ENCODE assay signal across 16 cellular contexts in the genomic region with DNA sequence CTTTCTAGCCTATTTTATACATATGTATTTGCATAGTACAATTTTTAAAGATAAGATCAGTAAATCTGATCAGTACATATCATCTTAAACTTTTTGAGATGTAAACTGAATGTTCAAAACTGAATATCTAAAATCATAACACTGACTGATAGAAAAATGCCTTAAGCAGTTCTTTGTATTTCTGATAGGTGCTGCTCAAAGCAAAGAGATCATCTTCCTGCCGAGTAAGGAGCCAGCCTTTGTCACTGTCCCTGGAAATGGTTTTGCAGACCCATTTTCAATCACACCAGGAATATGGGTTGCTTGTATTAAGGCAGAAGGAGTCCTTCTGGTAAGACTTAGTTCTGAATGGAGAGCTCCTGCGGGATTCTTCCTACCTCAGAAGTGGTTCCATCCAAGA.
DNase-seq lines count a peak whose midpoint lies in the region; ATAC-seq, FAIRE-seq and TF ChIP-seq lines count a peak whose summit lies in the region.
"Had no signal": no experiment of that assay in that cellular context is flagged by ENCODE, and none has a peak within 500 bp of the region (broad histone marks: within the 10 kb centered on the region; RNA-seq: fewer than 3 reads in every experiment).

No MANE protein-coding gene starts in this region.

- no peak overlapping the region for H3K23ac ChIP-seq in H9 (ENCODE audit: insufficient read length, low read depth, low read length)
- no peak overlapping the region for H3K23ac ChIP-seq in H1 (ENCODE audit: insufficient read length)

- CTCF ChIA-PET in H1 (lab: Charles Lee; ENCODE audit: partially characterized antibody), result interaction anchor here (0.7 to 1.4 kb wide), 3 partner anchors 94 to 296 kb away, joined by 3 read pairs; no protein-coding TSS in a partner anchor

- H3K36me3 ChIP-seq in H1 (ENCODE audit: control insufficient read depth in 2 of 4, insufficient read depth in 4 of 4, low read length in 3 of 4) (no peaks in the 10 kb centered on the region), osteoblast (ENCODE audit: insufficient read depth, low read length) (no peaks in the 10 kb centered on the region)

- H3K79me2 ChIP-seq in H9 (ENCODE audit: insufficient read depth, low read length) (no peaks in the 10 kb centered on the region), H1 (ENCODE audit: control insufficient read depth in 1 of 2, insufficient read depth in 2 of 2, low read length in 2 of 2) (no peaks in the 10 kb centered on the region), osteoblast (ENCODE audit: insufficient read depth, low read length) (no peaks in the 10 kb centered on the region)

- DNase-seq in H9 (no peak), NCI-H748 (lab: John Stamatoyannopoulos, UW; ENCODE audit: unreplicated experiment) (peak; percentile 53), H1 (ENCODE audit: low read depth in 1 of 2, low spot score in 2 of 2) (no peak), osteoblast (ENCODE audit: insufficient read length, low spot score, missing footprints) (no peak), cortex of kidney (lab: John Stamatoyannopoulos, UW) (no peak)
- DNase-seq: activated CD4-positive, alpha-beta T cell treated with anti-CD3 and anti-CD28 coated beads, Interleukin-2, amount 10 ng/mL, durations not matched to agents 24 days and 14 days; activated T-cell treated with anti-CD3 and anti-CD28 coated beads, Interleukin-2, amount 50 U/mL, for 72 hours; anterior cingulate cortex; CD4-positive, alpha-beta memory T cell; NCI-H2171 had no signal

- H3K27me3 ChIP-seq in H9 (ENCODE audit: insufficient read depth, low read length) (no peaks in the 10 kb centered on the region), H1 (replicated peaks in 1 of 4; ENCODE audit: control insufficient read depth in 3 of 4, extremely low read depth in 1 of 4, insufficient read depth in 3 of 4, low read length in 3 of 4) (no peaks in the 10 kb centered on the region), osteoblast (ENCODE audit: insufficient read depth, low read length) (no peaks in the 10 kb centered on the region)

- H3K4me1 ChIP-seq in H9 (ENCODE audit: insufficient read depth, low read length), result no peaks in the 10 kb centered on the region; the same call in 1 of the 2 replicates
- H3K4me1 ChIP-seq in H1 (replicated peaks in 1 of 4; ENCODE audit: control insufficient read depth in 3 of 4, insufficient read depth in 4 of 4, low read length in 3 of 4), result peaks cover 0 to 9% (median 6%) of the 10 kb centered on the region in 4 experiments; a peak in 3 of 7 replicates
- H3K4me1 ChIP-seq in osteoblast (ENCODE audit: insufficient read depth, low read length), result peaks cover 22% of the 10 kb centered on the region

- TF ChIP-seq EP300 in H1 (IDR thresholded peaks at IDR 0.05; ENCODE audit: borderline replicate concordance in 1 of 2, low read depth in 2 of 2, low read length in 2 of 2), result no peak

- TF ChIP-seq CTCF in H9 (conservative IDR thresholded peaks at IDR 0.05), result peak; percentile 27; the same call in 1 of the 3 replicates
- peak in 2 of 3 experiments; percentile 9 to 20; a peak in 2 of 4 replicates for TF ChIP-seq CTCF in H1 (IDR thresholded peaks at IDR 0.05; ENCODE audit: control extremely low read depth in 1 of 3, insufficient read depth in 1 of 3, low read depth in 1 of 3, low read length in 3 of 3)
- TF ChIP-seq CTCF in osteoblast (IDR thresholded peaks at IDR 0.05; ENCODE audit: extremely low read depth, low read depth, low read length), result peak; percentile 20

- H3K56ac ChIP-seq in H9 (ENCODE audit: insufficient read length, low read depth, low read length) (no peak overlapping the region), H1 (replicated peaks; ENCODE audit: insufficient read length, low read depth, low read length) (no peak overlapping the region)

- no peak overlapping the region for H4K5ac ChIP-seq in H9 (ENCODE audit: insufficient read length, low read depth, low read length)
- H4K5ac ChIP-seq in H1 (ENCODE audit: insufficient read length, low read depth, low read length), result no peak overlapping the region

- H3K18ac ChIP-seq in H9 (ENCODE audit: insufficient read length, low read depth, low read length) (no peak overlapping the region), H1 (ENCODE audit: extremely low read depth, low read length) (no peak overlapping the region)

- H2BK20ac ChIP-seq in H9 (ENCODE audit: low read depth, low read length, poor library complexity, severe bottlenecking) (no peak overlapping the region), H1 (ENCODE audit: low read length) (no peak overlapping the region)

- POLR2A ChIA-PET in H1 (lab: Charles Lee; ENCODE audit: partially characterized antibody), result no interaction called here

- H4K8ac ChIP-seq in H9 (replicated peaks; ENCODE audit: insufficient read length, low read depth, low read length), result no peak overlapping the region
- H4K8ac ChIP-seq in H1 (ENCODE audit: extremely low read depth, insufficient read depth, low read length), result no peak overlapping the region

- H3K9me3 ChIP-seq in H9 (ENCODE audit: control insufficient read depth, low read depth, low read length) (no peaks in the 10 kb centered on the region), H1 (ENCODE audit: insufficient read depth in 2 of 2, low read depth in 1 of 2, low read length in 1 of 2) (no peaks in the 10 kb centered on the region), osteoblast (ENCODE audit: low read depth, low read length) (no peaks in the 10 kb centered on the region)

- no peak overlapping the region for H3K9ac ChIP-seq in H9 (ENCODE audit: extremely low read depth, insufficient read length, low read length)
- H3K9ac ChIP-seq in H1 (replicated peaks in 1 of 4; ENCODE audit: extremely low read depth in 1 of 4, low read depth in 3 of 4, low read length in 3 of 4), result no peak overlapping the region

- H3K4ac ChIP-seq in H9 (ENCODE audit: low read depth, low read length) (no peak overlapping the region), H1 (replicated peaks; ENCODE audit: insufficient read length, low read depth, low read length) (no peak overlapping the region)

- H3K27me3 Mint-ChIP-seq in H9 (ENCODE audit: low read depth), result no peaks in the 10 kb centered on the region
- H3K27me3 Mint-ChIP-seq: CD4-positive, alpha-beta memory T cell had no signal

- no peak overlapping the region for H3T11ph ChIP-seq in H9 (ENCODE audit: low read length)

- H3K4me2 ChIP-seq in H9 (ENCODE audit: insufficient read depth, insufficient read length, low read length), result no peak overlapping the region
- H3K4me2 ChIP-seq in H1 (ENCODE audit: insufficient read depth in 1 of 2, low read depth in 2 of 2, low read length in 2 of 2), result no peak overlapping the region
- no peak overlapping the region for H3K4me2 ChIP-seq in osteoblast (ENCODE audit: insufficient read depth, low read length)

- H4K20me1 ChIP-seq in H9 (ENCODE audit: control insufficient read depth, insufficient read depth, insufficient read length), result no peaks in the 10 kb centered on the region
- no peaks in the 10 kb centered on the region for H4K20me1 ChIP-seq in H1 (replicated peaks in 1 of 2; ENCODE audit: control insufficient read depth in 1 of 2, insufficient read depth in 2 of 2, low read length in 2 of 2)
- H4K20me1 ChIP-seq in osteoblast (ENCODE audit: insufficient read depth, low read length), result no peaks in the 10 kb centered on the region

- TF ChIP-seq RAD21 in H1 (IDR thresholded peaks at IDR 0.05 in 1 of 2, conservative IDR thresholded peaks at IDR 0.05 in 1 of 2; ENCODE audit: low read depth in 2 of 2, low read length in 2 of 2), result peak; percentile 58 to 60

- H2BK5ac ChIP-seq in H9 (ENCODE audit: insufficient read length, low read length) (no peak overlapping the region), H1 (ENCODE audit: low read depth, low read length) (no peak overlapping the region)

- H3K79me1 ChIP-seq in H9 (ENCODE audit: insufficient read depth, low read depth, low read length, poor library complexity, severe bottlenecking) (no peaks in the 10 kb centered on the region), H1 (ENCODE audit: low read depth, low read length) (no peaks in the 10 kb centered on the region)

- no peak overlapping the region for H3K4me3 Mint-ChIP-seq in H9
- H3K4me3 Mint-ChIP-seq: activated CD4-positive, alpha-beta T cell treated with anti-CD3 and anti-CD28 coated beads, Interleukin-2, amount 10 ng/mL, durations not matched to agents 24 days and 14 days; activated T-cell treated with anti-CD3 and anti-CD28 coated beads, Interleukin-2, amount 50 U/mL, for 72 hours; CD4-positive, alpha-beta memory T cell; IgD-negative memory B cell; nephron; T-helper 1 cell treated with Interleukin-12 subunit alpha and Interleukin-12 subunit beta and Interleukin-4 antibody, amounts not matched to agents 30 μg/mL and 1 μg/mL, for 36 hours had no signal

- H3K27ac Mint-ChIP-seq in H9, result no peak overlapping the region
- H3K27ac Mint-ChIP-seq: activated CD4-positive, alpha-beta T cell treated with anti-CD3 and anti-CD28 coated beads, Interleukin-2, amount 10 ng/mL, durations not matched to agents 24 days and 14 days; activated T-cell treated with anti-CD3 and anti-CD28 coated beads, Interleukin-2, amount 50 U/mL, for 72 hours; IgD-negative memory B cell; nephron; T-helper 1 cell treated with Interleukin-12 subunit alpha and Interleukin-12 subunit beta and Interleukin-4 antibody, amounts not matched to agents 30 μg/mL and 1 μg/mL, for 36 hours had no signal

- H3K14ac ChIP-seq in H9 (ENCODE audit: insufficient read depth, low read length) (no peak overlapping the region), H1 (ENCODE audit: insufficient read length) (no peak overlapping the region)

- H2BK120ac ChIP-seq in H9 (ENCODE audit: low read depth, low read length, poor library complexity, severe bottlenecking) (no peak overlapping the region), H1 (replicated peaks; ENCODE audit: low read depth, low read length) (no peak overlapping the region)

- H2BK15ac ChIP-seq in H9 (ENCODE audit: low read depth, low read length), result no peak overlapping the region
- no peak overlapping the region for H2BK15ac ChIP-seq in H1 (ENCODE audit: low read length)

- H2BK12ac ChIP-seq in H9 (ENCODE audit: insufficient read length, low read depth, low read length), result no peak overlapping the region
- H2BK12ac ChIP-seq in H1 (ENCODE audit: low read depth, low read length), result no peak overlapping the region

- no peak overlapping the region for H2AFZ ChIP-seq in H9 (ENCODE audit: low read length)
- no peak overlapping the region for H2AFZ ChIP-seq in H1 (ENCODE audit: low read length)
- H2AFZ ChIP-seq in osteoblast (ENCODE audit: low read length), result no peak overlapping the region

- no peak for FAIRE-seq in H1 (lab: Jason Lieb, UNC)
- FAIRE-seq: small intestine had no signal

- ATAC-seq in GM18867 (IDR thresholded peaks at IDR 0.05; ENCODE audit: unreplicated experiment) (no peak), GM21381 (IDR thresholded peaks at IDR 0.05; ENCODE audit: unreplicated experiment) (no peak)
- ATAC-seq: activated T-cell treated with anti-CD3 and anti-CD28 coated beads, Interleukin-2, amount 50 U/mL, for 72 hours had no signal

- TF ChIP-seq POLR2A in H1 (IDR thresholded peaks at IDR 0.05; ENCODE audit: control extremely low read depth in 1 of 2, low read depth in 2 of 2, low read length in 2 of 2), result no peak

- H3K4me1 Mint-ChIP-seq in H9, result peaks cover 26 to 34% of the 10 kb centered on the region in 2 experiments

- no peaks in the 10 kb centered on the region for H3K36me3 Mint-ChIP-seq in H9 (ENCODE audit: insufficient read depth in 1 of 3, low read depth in 3 of 3)
- H3K36me3 Mint-ChIP-seq: CD4-positive, alpha-beta memory T cell; IgD-negative memory B cell had no signal

- H3K4me3 ChIP-seq in H1 (ENCODE audit: extremely low read depth in 1 of 4, insufficient read depth in 2 of 4, low read depth in 3 of 4, low read length in 4 of 4) (no peak overlapping the region), osteoblast (ENCODE audit: insufficient read depth, low read length) (no peak overlapping the region)

- H3K23me2 ChIP-seq in H9 (ENCODE audit: insufficient read length, low read depth, low read length, poor library complexity, severe bottlenecking) (no peaks in the 10 kb centered on the region), H1 (ENCODE audit: low read depth, low read length) (no peaks in the 10 kb centered on the region)

- H3K27ac ChIP-seq in H9 (ENCODE audit: insufficient read length, low read depth, low read length) (no peak overlapping the region), H1 (ENCODE audit: low read depth, low read length) (no peak overlapping the region), osteoblast (ENCODE audit: low read depth, low read length) (no peak overlapping the region)

- H3K9me3 Mint-ChIP-seq in H9, result no peaks in the 10 kb centered on the region
- H3K9me3 Mint-ChIP-seq: activated CD4-positive, alpha-beta T cell treated with anti-CD3 and anti-CD28 coated beads, Interleukin-2, amount 10 ng/mL, durations not matched to agents 24 days and 14 days; activated T-cell treated with anti-CD3 and anti-CD28 coated beads, Interleukin-2, amount 50 U/mL, for 72 hours; IgD-negative memory B cell; nephron; T-helper 1 cell treated with Interleukin-12 subunit alpha and Interleukin-12 subunit beta and Interleukin-4 antibody, amounts not matched to agents 30 μg/mL and 1 μg/mL, for 36 hours had no signal

- no peak overlapping the region for H2AK5ac ChIP-seq in H9 (ENCODE audit: insufficient read length, low read length)
- no peak overlapping the region for H2AK5ac ChIP-seq in H1 (ENCODE audit: low read depth, low read length)

- WGBS in H9 (ENCODE audit: extremely low coverage, insufficient read length, low lambda C conversion rate), result no CpG with 5 or more reads among the region's 2 CpGs
- 78% methylated on average over 2 of the region's 2 CpGs; no CpG with 5 or more reads in 1 of the 2 experiments for WGBS in H1 (ENCODE audit: extremely low coverage in 1 of 2, insufficient coverage in 1 of 2, insufficient read length in 1 of 2, insufficient replicate concordance in 2 of 2, low coverage in 1 of 2, low lambda C conversion rate in 2 of 2, missing lambda C conversion rate in 1 of 2), 2 experiments

- H4K91ac ChIP-seq in H9 (ENCODE audit: insufficient read length, low read depth, low read length) (no peak overlapping the region), H1 (replicated peaks; ENCODE audit: insufficient read length, low read length) (no peak overlapping the region)
